ENCODE assay signal across 19 cellular contexts in the genomic region with DNA sequence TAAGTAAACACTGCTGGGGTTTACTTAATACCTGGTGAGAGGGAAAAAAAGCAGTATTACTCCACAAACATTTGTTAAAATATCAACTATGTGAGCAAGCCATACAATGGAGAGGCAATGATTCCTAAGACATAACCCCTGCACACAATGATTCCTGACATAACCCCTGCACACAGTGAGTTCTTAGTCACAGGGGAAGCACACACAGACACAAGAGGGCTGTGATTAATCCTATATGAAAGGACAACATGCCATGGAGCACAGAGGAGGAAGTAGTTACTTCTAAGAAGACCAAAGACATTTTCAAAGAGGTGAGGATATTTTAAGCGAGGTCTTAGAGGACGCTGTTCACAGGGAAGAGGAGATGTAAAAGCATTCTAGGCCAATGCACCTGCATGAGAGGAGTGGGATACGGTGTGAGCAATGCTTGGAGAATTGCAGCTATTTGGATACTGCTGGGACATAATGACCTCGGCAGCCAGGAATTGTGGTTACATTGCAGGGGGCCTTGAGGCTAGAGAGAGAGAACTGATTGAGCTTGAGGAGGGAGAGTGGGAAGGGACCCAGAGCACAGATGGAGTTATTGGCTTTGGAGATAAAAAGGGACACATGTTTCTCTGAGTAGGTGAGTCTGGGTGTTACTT.
DNase-seq lines count a peak whose midpoint lies in the region; ATAC-seq and TF ChIP-seq lines count a peak whose summit lies in the region.
"Had no signal": no experiment of that assay in that cellular context is flagged by ENCODE, and none has a peak within 500 bp of the region (broad histone marks: within the 10 kb centered on the region; RNA-seq: fewer than 3 reads in every experiment).

No MANE protein-coding gene starts in this region.

- no peaks in the 10 kb centered on the region for H3K36me3 Mint-ChIP-seq in effector memory CD8-positive, alpha-beta T cell (ENCODE audit: insufficient read depth)
- H3K36me3 Mint-ChIP-seq: naive B cell had no signal

- TF ChIP-seq CTCF in kidney epithelial cell (IDR thresholded peaks at IDR 0.05; ENCODE audit: insufficient read depth, low read length, poor library complexity, severe bottlenecking): no peak

- H3K9me3 Mint-ChIP-seq in effector memory CD8-positive, alpha-beta T cell: no peaks in the 10 kb centered on the region
- H3K9me3 Mint-ChIP-seq: activated T-helper 2 cell treated with anti-CD3 and anti-CD28 coated beads, Interferon-gamma antibody, Interleukin-2, Interleukin-4, amounts not matched to agents 10 μg/mL and 5 μg/mL and 100 μg/mL, durations not matched to agents 14 hours and 24 hours and 36 hours had no signal

- DNase-seq in DMS53 (lab: John Stamatoyannopoulos, UW): peak; percentile 71
- DNase-seq in M059J (ENCODE audit: low read depth): peak; percentile 30
- peak; percentile 11 for DNase-seq in cerebellar cortex (ENCODE audit: low spot score)
- DNase-seq in kidney epithelial cell (ENCODE audit: low read depth): peak; percentile 39
- DNase-seq in cerebellar nuclear complex (lab: John Stamatoyannopoulos, UW): no peak
- DNase-seq in effector memory CD8-positive, alpha-beta T cell: no peak
- no peak for DNase-seq in KBM-7
- DNase-seq: activated CD8-positive, alpha-beta T cell treated with anti-CD3 and anti-CD28 coated beads, Interleukin-2, amount 10 ng/mL, durations not matched to agents 7 days and 5 days; left ventricle myocardium inferior; naive B cell; NCI-H187 treated with DMSO at 0.1 percent for 48 hours; NCI-H526 treated with DMSO at 0.1 percent for 48 hours; spleen; stimulated activated naive CD8-positive, alpha-beta T cell treated with anti-CD3 and anti-CD28 coated beads, Interleukin-15, Interleukin-2, amounts not matched to agents 100 U/mL and 50 U/mL, for 24 hours; WERI-Rb-1 had no signal

- H3K4me1 Mint-ChIP-seq in effector memory CD8-positive, alpha-beta T cell (ENCODE audit: low read depth in 2 of 2): no peaks in the 10 kb centered on the region
- H3K4me1 Mint-ChIP-seq: naive B cell had no signal

- H3K4me3 Mint-ChIP-seq in effector memory CD8-positive, alpha-beta T cell: no peak overlapping the region
- H3K4me3 Mint-ChIP-seq: activated CD8-positive, alpha-beta T cell treated with anti-CD3 and anti-CD28 coated beads, Interleukin-2, amount 10 ng/mL, durations not matched to agents 7 days and 5 days; naive B cell had no signal

- H3K36me3 ChIP-seq in kidney epithelial cell (ENCODE audit: control insufficient read depth, insufficient read depth, low read length): no peaks in the 10 kb centered on the region
- H3K36me3 ChIP-seq: left ventricle myocardium inferior, prostate gland, spleen, WERI-Rb-1 had no signal

- H3K4me3 ChIP-seq in kidney epithelial cell (ENCODE audit: low read depth, low read length): no peak overlapping the region
- H3K4me3 ChIP-seq: coronary artery, left ventricle myocardium inferior, prostate gland, spleen had no signal

- no peak overlapping the region for H3K27ac Mint-ChIP-seq in effector memory CD8-positive, alpha-beta T cell
- H3K27ac Mint-ChIP-seq: activated CD8-positive, alpha-beta T cell treated with anti-CD3 and anti-CD28 coated beads, Interleukin-2, amount 10 ng/mL, durations not matched to agents 7 days and 5 days; activated T-helper 2 cell treated with anti-CD3 and anti-CD28 coated beads, Interferon-gamma antibody, Interleukin-2, Interleukin-4, amounts not matched to agents 10 μg/mL and 5 μg/mL and 100 μg/mL, durations not matched to agents 14 hours and 24 hours and 36 hours had no signal

- peaks cover 0 to 12% of the 10 kb centered on the region in 2 donors for H3K27me3 Mint-ChIP-seq in effector memory CD8-positive, alpha-beta T cell

- in situ Hi-C loops in KBM-7 (cut with MboI; ENCODE audit: low pct_unique_long_range_greater_than_20kb, low sequenced_read_pairs): no loop called here

- H3K27me3 ChIP-seq in kidney epithelial cell (ENCODE audit: control insufficient read depth, insufficient read depth, low read length): no peaks in the 10 kb centered on the region

- ATAC-seq in effector memory CD8-positive, alpha-beta T cell (replicated peaks): no peak
- ATAC-seq in GM19467 (IDR thresholded peaks at IDR 0.05; ENCODE audit: unreplicated experiment): no peak
- ATAC-seq: activated CD8-positive, alpha-beta T cell treated with anti-CD3 and anti-CD28 coated beads, Interleukin-2, amount 10 ng/mL, durations not matched to agents 7 days and 5 days; stimulated activated naive CD8-positive, alpha-beta T cell treated with anti-CD3 and anti-CD28 coated beads, Interleukin-15, Interleukin-2, amounts not matched to agents 100 U/mL and 50 U/mL, for 24 hours had no signal

Comparison
In these comparisons a context has a peak if more than half of its experiments do, and no peak if none do; other contexts are left out.
1. DNase-seq: peak in DMS53 (single experiment), M059J (single experiment), cerebellar cortex (single experiment) and kidney epithelial cell (single experiment); none in cerebellar nuclear complex (0 of 2), effector memory CD8-positive, alpha-beta T cell (0 of 3) and KBM-7 (single experiment).